14 cellular contexts compared by ENCODE assay signal in the genomic region with DNA sequence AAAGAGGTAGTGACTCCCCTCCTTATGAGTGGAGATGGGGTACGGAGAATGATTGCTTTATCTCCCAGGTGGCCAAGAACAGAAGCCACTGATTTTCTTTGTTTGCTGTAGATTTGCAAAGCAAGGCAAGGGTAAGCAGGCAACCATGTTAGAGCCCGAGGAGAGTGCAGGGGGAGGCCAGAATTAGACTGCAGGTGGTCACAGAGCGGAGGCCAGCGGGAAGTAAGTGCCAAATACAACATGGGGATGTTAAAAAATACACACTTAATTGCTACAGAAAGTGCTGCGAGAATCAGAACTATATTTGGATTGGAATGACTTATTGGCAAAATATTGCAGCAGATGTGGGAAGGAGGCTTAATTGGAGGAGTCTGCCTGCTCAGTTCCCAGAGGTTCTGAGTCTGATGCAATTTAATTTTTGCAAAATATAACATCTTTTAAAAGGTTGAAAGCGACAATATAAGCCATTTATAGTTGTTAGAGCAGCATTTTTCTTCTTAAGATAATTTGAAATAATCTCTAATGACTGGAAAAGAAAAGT. TPM values are rescaled to one million over a fixed set of nuclear protein-coding genes. Genes with fewer than 3 reads are reported as not detected.
DNase-seq lines count a peak whose midpoint lies in the region; ATAC-seq and TF ChIP-seq lines count a peak whose summit lies in the region.
"Had no signal": no experiment of that assay in that cellular context is flagged by ENCODE, and none has a peak within 500 bp of the region (broad histone marks: within the 10 kb centered on the region; RNA-seq: fewer than 3 reads in every experiment).

No MANE protein-coding gene starts in this region.

- H3K36me3 ChIP-seq in heart left ventricle, result no peaks in the 10 kb centered on the region
- H3K36me3 ChIP-seq in smooth muscle cell (ENCODE audit: low read depth), result no peaks in the 10 kb centered on the region
- no peaks in the 10 kb centered on the region for H3K36me3 ChIP-seq in WERI-Rb-1

- no peak for TF ChIP-seq CTCF in heart left ventricle (IDR thresholded peaks at IDR 0.05)
- TF ChIP-seq CTCF in smooth muscle cell (IDR thresholded peaks at IDR 0.05; ENCODE audit: borderline replicate concordance, insufficient read depth, poor library complexity, severe bottlenecking), result no peak
- TF ChIP-seq CTCF in WERI-Rb-1 (IDR thresholded peaks at IDR 0.05; ENCODE audit: low read depth, low read length), result no peak

- H3K27ac ChIP-seq in heart left ventricle (peak overlapping the region in 2 of 12 donors; percentile 23 to 51), smooth muscle cell (ENCODE audit: low read depth) (no peak overlapping the region), WERI-Rb-1 (no peak overlapping the region)
- H3K27ac ChIP-seq: 22Rv1, GM23248 had no signal

- intact Hi-C loops in heart left ventricle (cut with DNase I) (no loop called here), sciatic nerve (cut with DNase I) (no loop called here)

- peaks cover 0 to 6% (median 0%) of the 10 kb centered on the region in 12 donors for H3K4me1 ChIP-seq in heart left ventricle
- H3K4me1 ChIP-seq in smooth muscle cell (ENCODE audit: low read depth), result no peaks in the 10 kb centered on the region

- H2AFZ ChIP-seq in smooth muscle cell (ENCODE audit: low read depth), result no peak overlapping the region
- H2AFZ ChIP-seq: GM23248 had no signal

- no peak overlapping the region for H3K9ac ChIP-seq in smooth muscle cell (ENCODE audit: low read depth)
- H3K9ac ChIP-seq: GM23248 had no signal

- ATAC-seq in heart left ventricle (peak; percentile 64 to 85 (median 78)), sciatic nerve (peak; percentile 95)

- H3K9me3 ChIP-seq in heart left ventricle, result peaks cover 0 to 15% (median 0%) of the 10 kb centered on the region in 12 donors
- no peaks in the 10 kb centered on the region for H3K9me3 ChIP-seq in smooth muscle cell (replicated peaks; ENCODE audit: low read depth)
- H3K9me3 ChIP-seq in WERI-Rb-1 (ENCODE audit: severe bottlenecking), result no peaks in the 10 kb centered on the region

- TF ChIP-seq POLR2A in heart left ventricle (IDR thresholded peaks at IDR 0.05), result no peak

- no peaks in the 10 kb centered on the region for H4K20me1 ChIP-seq in smooth muscle cell (ENCODE audit: low read depth)

- H3K79me2 ChIP-seq in smooth muscle cell (ENCODE audit: low read depth), result no peaks in the 10 kb centered on the region

- peak in 2 of 3 experiments; percentile 19 to 59 for DNase-seq in NCI-H1417 (lab: John Stamatoyannopoulos, UW)
- no peak for DNase-seq in NCI-H1417 treated with DMSO at 0.1 percent for 48 hours (lab: John Stamatoyannopoulos, UW)
- DNase-seq in NCI-H69 (lab: John Stamatoyannopoulos, UW), result peak; percentile 64
- DNase-seq in heart left ventricle, result peak in 3 of 5 donors; percentile 32 to 61 (median 52)
- no peak for DNase-seq in sciatic nerve (ENCODE audit: low spot score)
- no peak for DNase-seq in smooth muscle cell (lab: John Stamatoyannopoulos, UW; ENCODE audit: unreplicated experiment)
- no peak for DNase-seq in SK-N-DZ (ENCODE audit: low spot score)
- DNase-seq in WERI-Rb-1, result no peak
- DNase-seq: DND-41, GM23248, NCI-H2029, NCI-H446 treated with DMSO at 0.1 percent for 48 hours, SIG-M5 had no signal

- H3K4me3 ChIP-seq in heart left ventricle, result no peak overlapping the region
- no peak overlapping the region for H3K4me3 ChIP-seq in smooth muscle cell
- H3K4me3 ChIP-seq in WERI-Rb-1 (ENCODE audit: low read depth, low read length), result no peak overlapping the region
- H3K4me3 ChIP-seq: GM23248 had no signal

- H3K27me3 ChIP-seq in heart left ventricle, result no peaks in the 10 kb centered on the region
- no peaks in the 10 kb centered on the region for H3K27me3 ChIP-seq in smooth muscle cell (ENCODE audit: low read depth)
- H3K27me3 ChIP-seq in WERI-Rb-1 (ENCODE audit: insufficient read depth, low read depth, severe bottlenecking), result no peaks in the 10 kb centered on the region

- WGBS in heart left ventricle, 4 donors, result 47 to 63% (median 60%) methylated on average over 6 of the region's 6 CpGs
- WGBS in smooth muscle cell (ENCODE audit: low lambda C conversion rate), result 79% methylated on average over 6 of the region's 6 CpGs

- H3K4me2 ChIP-seq in smooth muscle cell, result no peak overlapping the region

- no peaks in the 10 kb centered on the region for H3F3A ChIP-seq in smooth muscle cell (ENCODE audit: low read depth)

RNA-seq across cellular contexts. Expression of gene ADCY1, which starts 49.7 kb away (rescaled TPM):
- total RNA-seq in heart left ventricle (10 to 100 TPM in 1 of 9 donors, 1 to 10 TPM in 8; 2.6 to 10.8 (median 4.3) TPM), sciatic nerve (5.5 TPM), smooth muscle cell (0.22 and 2.5 TPM in 2 replicates)
- polyA plus RNA-seq in heart left ventricle (1 to 10 TPM in 1 of 2 donors, under 1 TPM in 1; 0.73 to 1.4 TPM), smooth muscle cell (0.71 TPM in 1 of 2 replicates, not detected in the other)
- 5.8 and 6.9 TPM in 2 replicates for polyA plus RNA-seq in SK-N-DZ (2014; cell fraction: cytosol; rRNA removed)
- 4.5 and 6.8 TPM in 2 replicates for polyA plus RNA-seq in SK-N-DZ (2014; cell fraction: nucleus; rRNA removed)
- polyA plus RNA-seq: GM23248 had no signal

Comparison
In these comparisons a context has a peak if more than half of its experiments do, and no peak if none do; other contexts are left out.
1. DNase-seq: peak in NCI-H1417 (2 of 3), NCI-H69 (single experiment) and heart left ventricle (3 of 5); none in NCI-H1417 treated with DMSO at 0.1 percent for 48 hours (single experiment), sciatic nerve (single experiment), smooth muscle cell (single experiment), SK-N-DZ (single experiment) and WERI-Rb-1 (single experiment).